ENCODE assay signal across 10 cellular contexts in the genomic region with DNA sequence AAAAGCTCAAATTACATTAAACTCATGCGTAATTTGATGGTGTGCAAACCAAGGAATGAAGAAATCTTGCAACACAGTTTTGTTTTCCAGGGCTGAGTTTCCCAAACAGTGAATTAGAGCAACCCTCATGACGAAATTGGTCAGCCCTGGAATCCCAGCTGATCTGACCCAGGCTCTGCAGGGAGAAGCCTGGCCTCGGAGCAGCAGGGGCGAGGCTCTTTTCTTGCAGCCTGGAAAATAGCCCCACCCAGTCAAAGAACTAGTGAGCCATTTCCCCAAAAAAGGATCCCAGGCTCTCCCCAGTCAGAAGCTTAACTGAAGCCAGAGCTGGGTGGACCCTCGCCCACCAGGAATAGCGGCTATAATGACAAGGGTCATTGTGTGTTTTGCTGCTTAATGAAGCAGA.
DNase-seq lines count a peak whose midpoint lies in the region; ATAC-seq, FAIRE-seq and TF ChIP-seq lines count a peak whose summit lies in the region.
"Had no signal": no experiment of that assay in that cellular context is flagged by ENCODE, and none has a peak within 500 bp of the region (broad histone marks: within the 10 kb centered on the region; RNA-seq: fewer than 3 reads in every experiment).

No MANE protein-coding gene starts in this region.

- intact Hi-C loops in lower lobe of right lung (cut with DNase I): no loop called here

- no peaks in the 10 kb centered on the region for H3K27me3 ChIP-seq in lower lobe of right lung (ENCODE audit: low read depth)
- H3K27me3 ChIP-seq in thoracic aorta (replicated peaks; ENCODE audit: insufficient read depth): no peaks in the 10 kb centered on the region

- no peaks in the 10 kb centered on the region for H3K9me3 ChIP-seq in lower lobe of right lung
- H3K9me3 ChIP-seq in thoracic aorta: no peaks in the 10 kb centered on the region

- ATAC-seq in lower lobe of right lung (peak; percentile 61 to 64), thoracic aorta (ENCODE audit: insufficient number of reproducible peaks, low FRiP score, low read depth) (peak; percentile 70), GM19452 (IDR thresholded peaks at IDR 0.05; ENCODE audit: unreplicated experiment) (no peak)
- ATAC-seq: activated T-cell treated with anti-CD3 and anti-CD28 coated beads, Interleukin-2, amount 50 U/mL, for 4 hours had no signal

- DNase-seq in HT1080 (ENCODE audit: low read depth): peak; percentile 24
- peak; percentile 99 for DNase-seq in dedifferentiated amniotic fluid mesenchymal stem cell (ENCODE audit: extremely low spot score)
- no peak for DNase-seq in lower lobe of right lung
- DNase-seq in thoracic aorta (ENCODE audit: low spot score): no peak
- DNase-seq in activated CD4-positive, CD25-positive, alpha-beta regulatory T cell (lab: John Stamatoyannopoulos, UW): no peak
- DNase-seq in urothelium cell line (ENCODE audit: low spot score): no peak
- no peak for DNase-seq in dermis blood vessel endothelial cell
- DNase-seq: activated T-cell treated with anti-CD3 and anti-CD28 coated beads, Interleukin-2, amount 50 U/mL, for 4 hours; NCI-H2171 had no signal

- no peak for FAIRE-seq in urothelium cell line (lab: Jason Lieb, UNC)

- H3K27ac ChIP-seq in lower lobe of right lung: no peak overlapping the region
- H3K27ac ChIP-seq in thoracic aorta: peak overlapping the region in 1 of 2 donors; percentile 10

- no peaks in the 10 kb centered on the region for H3K36me3 ChIP-seq in lower lobe of right lung
- H3K36me3 ChIP-seq in thoracic aorta: no peaks in the 10 kb centered on the region

- H3K4me3 ChIP-seq in lower lobe of right lung (no peak overlapping the region), thoracic aorta (no peak overlapping the region)

- H3K4me1 ChIP-seq in lower lobe of right lung: peaks cover 4% of the 10 kb centered on the region
- no peaks in the 10 kb centered on the region for H3K4me1 ChIP-seq in thoracic aorta (ENCODE audit: control insufficient read depth in 1 of 2, low read depth in 2 of 2)

- TF ChIP-seq CTCF in lower lobe of right lung (IDR thresholded peaks at IDR 0.05) (no peak), thoracic aorta (IDR thresholded peaks at IDR 0.05) (no peak)

Comparison
In these comparisons a context has a peak if more than half of its experiments do, and no peak if none do; other contexts are left out.
1. DNase-seq: peak in HT1080 (single experiment) and dedifferentiated amniotic fluid mesenchymal stem cell (single experiment); none in lower lobe of right lung (single experiment), thoracic aorta (single experiment), activated CD4-positive, CD25-positive, alpha-beta regulatory T cell (0 of 4), urothelium cell line (single experiment) and dermis blood vessel endothelial cell (single experiment).